8 cellular contexts compared by ENCODE assay signal in genomic region chr10:89701238-89702120, GRCh38. TPM values are rescaled to one million over a fixed set of nuclear protein-coding genes. Genes with fewer than 3 reads are reported as not detected.
DNase-seq lines count a peak whose midpoint lies in the region; ATAC-seq and TF ChIP-seq lines count a peak whose summit lies in the region.

TSS of gene KIF20B (plus strand) at chr10:89701590. CDS start at chr10:89705295, 3,705 bp downstream.

- no peaks in the 10 kb centered on the region for H3K9me2 ChIP-seq in Loucy (replicated peaks; ENCODE audit: low read depth, low read length)

- peak within 1 kb of the TSS; percentile 96 for H2AFZ ChIP-seq in Loucy (ENCODE audit: low read length)

- H3K27me3 ChIP-seq in H7 (ENCODE audit: control insufficient read depth, insufficient read depth, low read length) (no peaks in the 10 kb centered on the region), Loucy (ENCODE audit: insufficient read depth, low read length, poor library complexity, severe bottlenecking) (no peaks in the 10 kb centered on the region)

- intact Hi-C loops in natural killer cell (cut with micrococcal nuclease), result loop anchor here (1.0 to 10.0 kb wide), 3 partner anchors 25 to 287 kb away; partner anchors contain the start of gene IFIT5

- no peak; the same call in 1 of the 2 replicates for TF ChIP-seq CTCF in Loucy (conservative IDR thresholded peaks at IDR 0.05; ENCODE audit: low read length)
- no peak for TF ChIP-seq CTCF in natural killer cell (IDR thresholded peaks at IDR 0.05)

- H3K4me3 ChIP-seq in H7 (ENCODE audit: insufficient read depth, low read depth, low read length) (peak within 1 kb of the TSS; percentile 71), Loucy (ENCODE audit: low read length, poor library complexity, severe bottlenecking) (peak within 1 kb of the TSS; percentile 93)

- H3K4me2 ChIP-seq in Loucy (ENCODE audit: low read depth, low read length, poor library complexity, severe bottlenecking), result peak within 1 kb of the TSS; percentile 94

- no peaks in the 10 kb centered on the region for H3K36me3 Mint-ChIP-seq in natural killer cell

- H3K9me3 Mint-ChIP-seq in natural killer cell, result no peaks in the 10 kb centered on the region

- H3K9me3 ChIP-seq in ES-I3 (ENCODE audit: control insufficient read depth, insufficient read depth, low read length) (no peaks in the 10 kb centered on the region), Loucy (ENCODE audit: insufficient read depth, low read depth, low read length) (no peaks in the 10 kb centered on the region)

- H3K4me3 Mint-ChIP-seq in natural killer cell, result peak within 1 kb of the TSS; percentile 99

- H3K9ac ChIP-seq in ES-I3 (ENCODE audit: low read depth, low read length) (peak within 1 kb of the TSS; percentile 84), Loucy (ENCODE audit: low read depth, low read length, poor library complexity, severe bottlenecking) (peak within 1 kb of the TSS; percentile 90)

- H3K4me1 Mint-ChIP-seq in natural killer cell, result peaks cover 18 to 22% of the 10 kb centered on the region in 2 donors

- H3K27ac Mint-ChIP-seq in natural killer cell, result peak within 1 kb of the TSS; percentile 95 to 100

- peaks cover 11% of the 10 kb centered on the region for H3K4me1 ChIP-seq in ES-I3 (ENCODE audit: insufficient read depth, low read length)
- H3K4me1 ChIP-seq in Loucy (ENCODE audit: insufficient read depth, low read length, poor library complexity, severe bottlenecking), result peaks cover 48% of the 10 kb centered on the region

- DNase-seq in H7 (peak; percentile 91), fibroblast of peridontal ligament (ENCODE audit: extremely low read depth) (peak; percentile 95), natural killer cell (peak; percentile 93)
- peak; percentile 94 for DNase-seq in activated T-helper 9 cell treated with anti-CD3 and anti-CD28 coated beads, Interleukin-2, amount 50 U/mL, for 16 hours (ENCODE audit: low read depth)
- DNase-seq in stimulated activated naive CD4-positive, alpha-beta T cell treated with Interleukin-2 at 50 U/mL for 16 hours (lab: John Stamatoyannopoulos, UW), result peak; percentile 97

- H3K36me3 ChIP-seq in ES-I3 (ENCODE audit: insufficient read depth, low read length) (0 out of 2 replicates have a peak, but pooled peaks cover 2% of the 10 kb centered on the region), H7 (replicated peaks; ENCODE audit: control insufficient read depth, insufficient read depth, low read length) (no peaks in the 10 kb centered on the region), Loucy (ENCODE audit: insufficient read depth, low read length) (no peaks in the 10 kb centered on the region)

- no peaks in the 10 kb centered on the region for H3K27me3 Mint-ChIP-seq in natural killer cell (ENCODE audit: low read depth in 2 of 2)

- H3K79me2 ChIP-seq in Loucy (ENCODE audit: insufficient read depth, low read length), result peaks cover 51% of the 10 kb centered on the region

- peak; percentile 95 to 99 (median 97) for ATAC-seq in natural killer cell

- H3F3A ChIP-seq in Loucy (ENCODE audit: low read depth), result no peaks in the 10 kb centered on the region

- TF ChIP-seq POLR2A in Raji (IDR thresholded peaks at IDR 0.05; ENCODE audit: insufficient read depth, low read depth, low read length), result peak; percentile 90

- H4K20me1 ChIP-seq in Loucy (ENCODE audit: insufficient read depth, low read length, poor library complexity, severe bottlenecking), result peaks cover 21% of the 10 kb centered on the region

RNA-seq across cellular contexts. Expression of gene KIF20B, which starts in this region (rescaled TPM):
- 22.1 and 37.3 TPM in 2 replicates for total RNA-seq in H7 (2014; rRNA removed; shearing (Covaris generic))
- total RNA-seq in natural killer cell, result 10 to 100 TPM; 17.2 to 20.2 (median 17.3) TPM

Comparison
In these comparisons a context has a peak if more than half of its experiments do, and no peak if none do; other contexts are left out.
1. Peak in every context shown above with its lines: DNase-seq, ATAC-seq and H3K4me3 ChIP-seq.